In genomic region chr4:41448935-41449334, GRCh38 we compare ENCODE assay signal across 13 cellular contexts.
DNase-seq lines count a peak whose midpoint lies in the region; ATAC-seq and TF ChIP-seq lines count a peak whose summit lies in the region.
"Had no signal": no experiment of that assay in that cellular context is flagged by ENCODE, and none has a peak within 500 bp of the region (broad histone marks: within the 10 kb centered on the region; RNA-seq: fewer than 3 reads in every experiment).

No MANE protein-coding gene starts in this region.

- H3K36me3 ChIP-seq in mucosa of descending colon (ENCODE audit: low read depth), result no peaks in the 10 kb centered on the region

- in situ Hi-C loops in G401 (cut with HindIII; ENCODE audit: low sequenced_read_pairs), result no loop called here

- DNase-seq in AG08396 (ENCODE audit: low spot score) (peak; percentile 17), HS-5 (ENCODE audit: low read depth) (peak; percentile 16), fibroblast of mammary gland (ENCODE audit: low read depth) (peak; percentile 45), mucosa of descending colon (peak in 1 of 3 donors; percentile 23), DMS79 (lab: John Stamatoyannopoulos, UW) (no peak), G401 (ENCODE audit: low spot score) (no peak), H4 (ENCODE audit: low spot score) (no peak)
- DNase-seq: cerebellar nuclear complex; DND-41; MV-4-11; NCI-H2107; stimulated activated CD8-positive, alpha-beta memory T cell treated with anti-CD3 and anti-CD28 coated beads, Interleukin-4, amount 100 ng/mL, for 48 hours had no signal

- TF ChIP-seq CTCF in fibroblast of mammary gland (conservative IDR thresholded peaks at IDR 0.05; ENCODE audit: control insufficient read depth, insufficient read depth, low read depth, low read length) (no peak), mucosa of descending colon (IDR thresholded peaks at IDR 0.05) (no peak)

- H3K4me1 ChIP-seq in mucosa of descending colon (ENCODE audit: low read depth), result no peaks in the 10 kb centered on the region

- H3K4me3 ChIP-seq in fibroblast of mammary gland (ENCODE audit: control insufficient read depth, low read depth, low read length) (no peak overlapping the region), mucosa of descending colon (no peak overlapping the region)

- H3K9me3 ChIP-seq in mucosa of descending colon, result no peaks in the 10 kb centered on the region

- intact Hi-C loops in mucosa of descending colon (cut with DNase I, micrococcal nuclease), result no loop called here

- ATAC-seq in mucosa of descending colon (peak; percentile 55), HG03571 (IDR thresholded peaks at IDR 0.05; ENCODE audit: unreplicated experiment) (no peak)

Comparison
In these comparisons a context has a peak if more than half of its experiments do, and no peak if none do; other contexts are left out.
1. DNase-seq: peak in AG08396 (single experiment), HS-5 (single experiment) and fibroblast of mammary gland (single experiment); none in DMS79 (single experiment), G401 (single experiment) and H4 (single experiment).